ENCODE assay signal across 8 cellular contexts in the genomic region with DNA sequence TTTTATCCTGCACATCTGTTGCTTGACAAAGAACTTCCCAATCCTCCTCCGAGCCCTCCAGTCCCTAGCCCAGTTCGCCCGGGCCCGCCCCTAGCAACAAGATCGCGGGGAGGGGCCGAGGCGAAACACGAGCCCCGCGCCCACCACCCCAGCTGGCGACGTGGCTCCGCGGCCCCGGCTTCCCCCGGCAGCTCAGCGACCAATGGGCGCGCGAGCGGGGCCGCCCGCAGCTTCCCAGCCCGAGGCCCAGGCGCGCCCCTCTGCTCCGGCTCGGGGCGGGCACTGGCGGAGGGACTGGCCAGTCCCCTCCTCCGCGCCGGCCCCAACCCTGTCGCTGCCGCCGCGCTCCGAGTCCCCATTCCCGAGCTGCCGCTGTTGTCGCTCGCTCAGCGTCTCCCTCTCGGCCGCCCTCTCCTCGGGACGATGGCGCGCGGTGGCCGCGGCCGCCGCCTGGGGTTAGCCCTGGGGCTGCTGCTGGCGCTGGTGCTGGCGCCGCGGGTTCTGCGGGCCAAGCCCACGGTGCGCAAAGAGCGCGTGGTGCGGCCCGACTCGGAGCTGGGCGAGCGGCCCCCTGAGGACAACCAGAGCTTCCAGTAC. TPM values are rescaled to one million over a fixed set of nuclear protein-coding genes. Genes with fewer than 3 reads are reported as not detected.
DNase-seq lines count a peak whose midpoint lies in the region; ATAC-seq and TF ChIP-seq lines count a peak whose summit lies in the region.

A gene (plus strand): TSS at position 301 of the 597 bp plus-strand sequence. CDS start 123 bp downstream, at position 424.

- no peaks in the 10 kb centered on the region for H3K9me3 ChIP-seq in mononuclear cell (ENCODE audit: low read depth, low read length)

- H3K27ac Mint-ChIP-seq in stimulated activated memory B cell treated with anti-CD40 and anti-IgM and Interleukin-4, amounts not matched to agents 10 μg/mL and 1 μg/mL and 100 μg/mL, for 72 hours = peak within 1 kb of the TSS; percentile 81

- peaks cover 26% of the 10 kb centered on the region for H3K4me1 Mint-ChIP-seq in stimulated activated memory B cell treated with anti-CD40 and anti-IgM and Interleukin-4, amounts not matched to agents 10 μg/mL and 1 μg/mL and 100 μg/mL, for 72 hours

- no peaks in the 10 kb centered on the region for H3K9me3 Mint-ChIP-seq in stimulated activated memory B cell treated with anti-CD40 and anti-IgM and Interleukin-4, amounts not matched to agents 10 μg/mL and 1 μg/mL and 100 μg/mL, for 72 hours

- no peaks in the 10 kb centered on the region for H3K36me3 Mint-ChIP-seq in stimulated activated memory B cell treated with anti-CD40 and anti-IgM and Interleukin-4, amounts not matched to agents 10 μg/mL and 1 μg/mL and 100 μg/mL, for 72 hours

- H3K27me3 Mint-ChIP-seq in stimulated activated memory B cell treated with anti-CD40 and anti-IgM and Interleukin-4, amounts not matched to agents 10 μg/mL and 1 μg/mL and 100 μg/mL, for 72 hours = peaks cover 12% of the 10 kb centered on the region

- no peaks in the 10 kb centered on the region for H3K27me3 ChIP-seq in mononuclear cell (ENCODE audit: insufficient read depth, low read length)

- ATAC-seq in GM18861 (IDR thresholded peaks at IDR 0.05; ENCODE audit: unreplicated experiment) (peak; percentile 30), HG03066 (IDR thresholded peaks at IDR 0.05; ENCODE audit: low read depth, unreplicated experiment) (peak; percentile 39)
- ATAC-seq in stimulated activated memory B cell treated with anti-CD40 and anti-IgM and Interleukin-4, amounts not matched to agents 10 μg/mL and 1 μg/mL and 100 μg/mL, for 72 hours = peak; percentile 73

- TF ChIP-seq CTCF in AG09309 (IDR thresholded peaks at IDR 0.05; ENCODE audit: control insufficient read depth, insufficient read depth, low read depth, low read length, missing control alignments) = no peak
- no peak for TF ChIP-seq CTCF in epithelial cell of proximal tubule (conservative IDR thresholded peaks at IDR 0.05; ENCODE audit: low read depth, low read length)

- DNase-seq in AG09309 (ENCODE audit: low read depth) = no peak
- peak; percentile 93 for DNase-seq in NCI-H526 treated with DMSO at 0.1 percent for 48 hours (lab: John Stamatoyannopoulos, UW)
- DNase-seq in activated T-cell treated with anti-CD3 and anti-CD28 coated beads for 4 hours = peak; percentile 36
- no peak for DNase-seq in epithelial cell of proximal tubule (ENCODE audit: low read depth)

- H3K4me3 Mint-ChIP-seq in stimulated activated memory B cell treated with anti-CD40 and anti-IgM and Interleukin-4, amounts not matched to agents 10 μg/mL and 1 μg/mL and 100 μg/mL, for 72 hours = peak within 1 kb of the TSS; percentile 87

- H3K4me3 ChIP-seq in AG09309 (ENCODE audit: control insufficient read depth, low read depth, low read length) (peak within 1 kb of the TSS; percentile 65), epithelial cell of proximal tubule (ENCODE audit: low read depth, low read length) (peak within 1 kb of the TSS; percentile 70), mononuclear cell (ENCODE audit: low read length) (peak within 1 kb of the TSS; percentile 63)

- H3K4me1 ChIP-seq in mononuclear cell (ENCODE audit: insufficient read depth, low read length) = peaks cover 18% of the 10 kb centered on the region

RNA-seq across cellular contexts. Expression of the gene that starts here (rescaled TPM):
- total RNA-seq in epithelial cell of proximal tubule (118 and 222 TPM in 2 replicates), mononuclear cell (9.1 TPM)

Comparison
In these comparisons a context has a peak if more than half of its experiments do, and no peak if none do; other contexts are left out.
1. RNA of the gene that starts here (total RNA-seq): 118 to 222 TPM in epithelial cell of proximal tubule; 9.1 TPM in mononuclear cell (single experiment); every median in the first group is over 10 times any median in the second.
2. DNase-seq: peak in NCI-H526 treated with DMSO at 0.1 percent for 48 hours (single experiment) and activated T-cell treated with anti-CD3 and anti-CD28 coated beads for 4 hours (single experiment); none in AG09309 (single experiment) and epithelial cell of proximal tubule (single experiment).
3. Peak in every context shown above with its lines, with median percentiles within 50 percentile points of each other: H3K4me3 ChIP-seq and ATAC-seq.